8 cellular contexts compared by ENCODE assay signal in genomic region chr11:65471410-65471762, GRCh38. TPM values are rescaled to one million over a fixed set of nuclear protein-coding genes. Genes with fewer than 3 reads are reported as not detected.
DNase-seq lines count a peak whose midpoint lies in the region; ATAC-seq and TF ChIP-seq lines count a peak whose summit lies in the region.

No MANE protein-coding gene starts in this region.

- H3K4me3 ChIP-seq in SJCRH30 (no peak overlapping the region), lung (no peak overlapping the region), thyroid gland (replicated peaks in 1 of 3) (no peak overlapping the region)

- intact Hi-C loops in dendritic cell treated with granulocyte-macrophage colony-stimulating factor and Interleukin-4, amounts not matched to agents 40 ng/mL and 50 ng/mL, for 4 days (cut with micrococcal nuclease), result loop anchor here (1.0 kb wide), 1 partner anchor 39 kb away; no protein-coding TSS in a partner anchor
- intact Hi-C loops in thyroid gland (cut with DNase I), result no loop called here

- no peaks in the 10 kb centered on the region for H3K9me3 Mint-ChIP-seq in dendritic cell treated with granulocyte-macrophage colony-stimulating factor and Interleukin-4, amounts not matched to agents 40 ng/mL and 50 ng/mL, for 4 days

- DNase-seq in CD1c-positive myeloid dendritic cell (ENCODE audit: extremely low spot score), result peak; percentile 60
- DNase-seq in SJCRH30, result peak; percentile 72 to 75
- DNase-seq in lung (ENCODE audit: low spot score), result peak; percentile 74
- peak; percentile 82 to 86 for DNase-seq in thyroid gland

- H3K9me3 ChIP-seq in SJCRH30 (replicated peaks) (no peaks in the 10 kb centered on the region), lung (ENCODE audit: control insufficient read depth in 2 of 2, insufficient read depth in 1 of 2, low read length in 1 of 2) (no peaks in the 10 kb centered on the region), thyroid gland (no peaks in the 10 kb centered on the region)

- ATAC-seq in GM21723 (IDR thresholded peaks at IDR 0.05; ENCODE audit: unreplicated experiment) (peak; percentile 28), lung (ENCODE audit: insufficient read depth, low FRiP score) (peak; percentile 70), HG03520 (IDR thresholded peaks at IDR 0.05; ENCODE audit: unreplicated experiment) (no peak), HG02852 (IDR thresholded peaks at IDR 0.05; ENCODE audit: unreplicated experiment) (no peak)

- TF ChIP-seq POLR2A in thyroid gland (IDR thresholded peaks at IDR 0.05), result peak in 1 of 2 donors; percentile 14

- peak overlapping the region; percentile 84 for H3K27ac Mint-ChIP-seq in dendritic cell treated with granulocyte-macrophage colony-stimulating factor and Interleukin-4, amounts not matched to agents 40 ng/mL and 50 ng/mL, for 4 days

- no peaks in the 10 kb centered on the region for H3K27me3 ChIP-seq in SJCRH30
- H3K27me3 ChIP-seq in lung (ENCODE audit: control insufficient read depth, insufficient read depth), result no peaks in the 10 kb centered on the region
- H3K27me3 ChIP-seq in thyroid gland, result no peaks in the 10 kb centered on the region

- H3K4me3 Mint-ChIP-seq in dendritic cell treated with granulocyte-macrophage colony-stimulating factor and Interleukin-4, amounts not matched to agents 40 ng/mL and 50 ng/mL, for 4 days, result peak overlapping the region; percentile 55

- no peaks in the 10 kb centered on the region for H3K36me3 Mint-ChIP-seq in dendritic cell treated with granulocyte-macrophage colony-stimulating factor and Interleukin-4, amounts not matched to agents 40 ng/mL and 50 ng/mL, for 4 days (ENCODE audit: low read depth)

- TF ChIP-seq CTCF in lung (IDR thresholded peaks at IDR 0.05; ENCODE audit: control extremely low read depth, extremely low read depth), result peak; percentile 62
- TF ChIP-seq CTCF in thyroid gland (IDR thresholded peaks at IDR 0.05), result peak in 5 of 6 experiments; percentile 25 to 71 (median 58)

- 8 to 11% methylated on average over 4 of the region's 4 CpGs for WGBS in lung, 2 donors
- 17 to 30% methylated on average over 1 to 3 of the region's 4 CpGs for WGBS in thyroid gland, 2 donors

- peaks cover 25% of the 10 kb centered on the region for H3K4me1 Mint-ChIP-seq in dendritic cell treated with granulocyte-macrophage colony-stimulating factor and Interleukin-4, amounts not matched to agents 40 ng/mL and 50 ng/mL, for 4 days (ENCODE audit: low read depth)

- H3K27ac ChIP-seq in SJCRH30 (no peak overlapping the region), lung (ENCODE audit: low read depth in 1 of 2, low read length in 1 of 2) (peak overlapping the region; percentile 92 to 97), thyroid gland (peak overlapping the region; percentile 98 to 100 (median 100))

- H3K36me3 ChIP-seq in SJCRH30 (no peaks in the 10 kb centered on the region), lung (ENCODE audit: control insufficient read depth in 2 of 2, insufficient read depth in 2 of 2, low read length in 2 of 2) (no peaks in the 10 kb centered on the region), thyroid gland (no peaks in the 10 kb centered on the region)

- H3K27me3 Mint-ChIP-seq in dendritic cell treated with granulocyte-macrophage colony-stimulating factor and Interleukin-4, amounts not matched to agents 40 ng/mL and 50 ng/mL, for 4 days, result peaks cover 2% of the 10 kb centered on the region

- H3K4me1 ChIP-seq in SJCRH30, result peaks cover 10% of the 10 kb centered on the region; the same call in 1 of the 2 replicates
- peaks cover 3 to 8% of the 10 kb centered on the region in 2 donors for H3K4me1 ChIP-seq in lung (ENCODE audit: control insufficient read depth in 2 of 2, insufficient read depth in 2 of 2, low read length in 2 of 2)
- H3K4me1 ChIP-seq in thyroid gland, result peaks cover 28 to 68% of the 10 kb centered on the region in 2 donors

RNA-seq across cellular contexts. Expression of gene MALAT1, which starts 27.5 kb away (rescaled TPM):
- 496 and 686 TPM in 2 replicates for total RNA-seq in SJCRH30 (2014; rRNA removed; shearing (Covaris generic))
- total RNA-seq in lung (over 10,000 TPM; 10,633 to 48,332 TPM), thyroid gland (over 10,000 TPM; 20,994 to 36,233 (median 26,043) TPM)
- 1,000 to 10,000 TPM in 1 of 2 donors, 100 to 1,000 TPM in 1; 125 to 2,965 TPM for polyA plus RNA-seq in lung

RNA-seq across cellular contexts. Expression of gene NEAT1, which starts 48.8 kb away (rescaled TPM):
- 6.2 and 12.8 TPM in 2 replicates for total RNA-seq in SJCRH30 (2014; rRNA removed; shearing (Covaris generic))
- total RNA-seq in lung (100 to 1,000 TPM; 518 to 912 TPM), thyroid gland (1,000 to 10,000 TPM in 1 of 4 donors, 100 to 1,000 TPM in 3; 195 to 1,623 (median 652) TPM)
- 1,000 to 10,000 TPM in 1 of 2 donors, 100 to 1,000 TPM in 1; 481 to 1,176 TPM for polyA plus RNA-seq in lung

RNA-seq across cellular contexts. Expression of gene SCYL1, which starts 53.5 kb away (rescaled TPM):
- 39.1 and 41.8 TPM in 2 replicates for total RNA-seq in SJCRH30 (2014; rRNA removed; shearing (Covaris generic))
- total RNA-seq in lung, result 10 to 100 TPM; 54.3 to 93.8 TPM
- 100 to 1,000 TPM in 1 of 2 donors, 10 to 100 TPM in 1; 79.1 to 107 TPM for polyA plus RNA-seq in lung
- 100 to 1,000 TPM in 3 of 4 donors, 10 to 100 TPM in 1; 99.8 to 122 (median 116) TPM for total RNA-seq in thyroid gland

Comparison
In these comparisons a context has a peak if more than half of its experiments do, and no peak if none do; other contexts are left out.
1. ATAC-seq: peak in GM21723 (single experiment) and lung (single experiment); none in HG03520 (single experiment) and HG02852 (single experiment).
2. RNA of gene MALAT1, which starts 27.5 kb away (total RNA-seq): 10,633 to 48,332 TPM in lung and 20,994 to 36,233 TPM in thyroid gland; 496 to 686 TPM in SJCRH30; every median in the first group is over 10 times any median in the second.
3. RNA of gene NEAT1, which starts 48.8 kb away (total RNA-seq): 518 to 912 TPM in lung and 195 to 1,623 TPM in thyroid gland; 6.2 to 12.8 TPM in SJCRH30; every median in the first group is over 10 times any median in the second.
4. Peak in every context shown above with its lines, with median percentiles within 50 percentile points of each other: DNase-seq.